Comparison of ENCODE assay signal across 2 cellular contexts in the genomic region with DNA sequence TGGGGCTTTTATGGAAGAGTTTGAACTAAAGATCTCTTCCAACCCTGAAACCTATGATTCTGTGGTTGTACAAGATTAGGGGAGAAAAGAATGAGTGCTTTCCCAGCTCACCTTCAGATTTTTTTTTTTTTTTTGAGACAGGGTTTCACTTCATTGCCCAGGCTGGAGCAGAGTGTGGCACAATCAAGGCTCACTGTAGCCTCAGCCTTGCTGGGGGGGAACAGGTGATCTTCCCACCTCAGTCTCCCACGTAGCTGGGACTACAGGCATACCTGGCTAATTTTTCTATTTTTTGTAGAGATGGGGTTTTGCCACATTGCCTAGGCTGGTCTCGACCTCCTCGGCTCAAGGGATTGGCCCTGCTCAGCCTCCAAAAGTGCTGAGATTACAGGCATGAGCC.
TF ChIP-seq lines count a peak whose summit lies in the region.

No MANE protein-coding gene starts in this region.

TF ChIP-seq in IMR-90, 13 proteins besides CTCF, POLR2A, EP300 and RAD21:
- TF ChIP-seq RCOR1 (IDR thresholded peaks at IDR 0.05; ENCODE audit: insufficient replicate concordance, low read length), result no peak
- no peak for TF ChIP-seq USF2 (IDR thresholded peaks at IDR 0.05; ENCODE audit: low read depth, low read length)
- TF ChIP-seq BHLHE40 (IDR thresholded peaks at IDR 0.05; ENCODE audit: low read depth, low read length), result no peak
- no peak for TF ChIP-seq MXI1 (IDR thresholded peaks at IDR 0.05; ENCODE audit: borderline replicate concordance, low read depth, low read length)
- TF ChIP-seq SMC3 (IDR thresholded peaks at IDR 0.05; ENCODE audit: low read depth, low read length), result no peak
- TF ChIP-seq NFE2L2 (IDR thresholded peaks at IDR 0.05; ENCODE audit: low read depth, low read length), result no peak
- TF ChIP-seq CEBPB (IDR thresholded peaks at IDR 0.05; ENCODE audit: low read depth, low read length), result no peak
- TF ChIP-seq CHD1 (IDR thresholded peaks at IDR 0.05; ENCODE audit: low read depth, low read length), result no peak
- no peak for TF ChIP-seq MAZ (IDR thresholded peaks at IDR 0.05; ENCODE audit: borderline replicate concordance, low read depth, low read length)
- TF ChIP-seq RFX5 (IDR thresholded peaks at IDR 0.05; ENCODE audit: low read depth, low read length), result no peak
- no peak for TF ChIP-seq MAFK (IDR thresholded peaks at IDR 0.05; ENCODE audit: low read depth, low read length)
- TF ChIP-seq, protein P1, sequence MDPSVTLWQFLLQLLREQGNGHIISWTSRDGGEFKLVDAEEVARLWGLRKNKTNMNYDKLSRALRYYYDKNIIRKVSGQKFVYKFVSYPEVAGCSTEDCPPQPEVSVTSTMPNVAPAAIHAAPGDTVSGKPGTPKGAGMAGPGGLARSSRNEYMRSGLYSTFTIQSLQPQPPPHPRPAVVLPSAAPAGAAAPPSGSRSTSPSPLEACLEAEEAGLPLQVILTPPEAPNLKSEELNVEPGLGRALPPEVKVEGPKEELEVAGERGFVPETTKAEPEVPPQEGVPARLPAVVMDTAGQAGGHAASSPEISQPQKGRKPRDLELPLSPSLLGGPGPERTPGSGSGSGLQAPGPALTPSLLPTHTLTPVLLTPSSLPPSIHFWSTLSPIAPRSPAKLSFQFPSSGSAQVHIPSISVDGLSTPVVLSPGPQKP (IDR thresholded peaks at IDR 0.05; ENCODE audit: borderline replicate concordance, low read depth, low read length), result no peak
- TF ChIP-seq FOS (IDR thresholded peaks at IDR 0.05; ENCODE audit: low read depth, low read length), result no peak

TF ChIP-seq in H1, 55 proteins besides CTCF, POLR2A, EP300 and RAD21:
- TF ChIP-seq TCF12 (IDR thresholded peaks at IDR 0.05; ENCODE audit: low read depth, low read length), result no peak
- TF ChIP-seq BACH1 (IDR thresholded peaks at IDR 0.05; ENCODE audit: low read length), result no peak
